Comparison of ENCODE assay signal across 9 cellular contexts in genomic region chr7:43727494-43727893, GRCh38. TPM values are rescaled to one million over a fixed set of nuclear protein-coding genes. Genes with fewer than 3 reads are reported as not detected.
DNase-seq lines count a peak whose midpoint lies in the region; ATAC-seq and TF ChIP-seq lines count a peak whose summit lies in the region.
"Had no signal": no experiment of that assay in that cellular context is flagged by ENCODE, and none has a peak within 500 bp of the region (broad histone marks: within the 10 kb centered on the region; RNA-seq: fewer than 3 reads in every experiment).

No MANE protein-coding gene starts in this region.

- H3K4me2 ChIP-seq in H9 (ENCODE audit: insufficient read depth, insufficient read length, low read length), result no peak overlapping the region

- H3K9me3 ChIP-seq in CD4-positive, alpha-beta memory T cell (ENCODE audit: control insufficient read depth in 1 of 2, low read length in 2 of 2), result no peaks in the 10 kb centered on the region
- no peaks in the 10 kb centered on the region for H3K9me3 ChIP-seq in H9 (ENCODE audit: control insufficient read depth, low read depth, low read length)
- H3K9me3 ChIP-seq in naive thymus-derived CD4-positive, alpha-beta T cell (ENCODE audit: control insufficient read depth in 2 of 3, low read length in 3 of 3), result no peaks in the 10 kb centered on the region

- no peaks in the 10 kb centered on the region for H3K23me2 ChIP-seq in H9 (ENCODE audit: insufficient read length, low read depth, low read length, poor library complexity, severe bottlenecking)

- H4K91ac ChIP-seq in H9 (ENCODE audit: insufficient read length, low read depth, low read length), result no peak overlapping the region

- no peak overlapping the region for H3K9ac ChIP-seq in H9 (ENCODE audit: extremely low read depth, insufficient read length, low read length)

- no peak for DNase-seq in CD4-positive, alpha-beta memory T cell
- DNase-seq in H9 (no peak), nucleus accumbens (lab: John Stamatoyannopoulos, UW) (no peak), left lobe of liver (ENCODE audit: low spot score) (no peak)
- no peak for DNase-seq in activated T-helper 1 cell treated with anti-CD3 and anti-CD28 coated beads, Interleukin-12 subunit alpha, Interleukin-12 subunit beta, Interleukin-2, Interleukin-4 antibody, amounts not matched to agents 30 ng/mL and 10 ng/mL and 1 ng/mL, durations not matched to agents 14 hours and 24 hours and 36 hours (ENCODE audit: low spot score)
- no peak for DNase-seq in naive thymus-derived CD4-positive, alpha-beta T cell
- DNase-seq: activated gamma-delta T cell, NCI-H446 had no signal

- no peak overlapping the region for H3K23ac ChIP-seq in H9 (ENCODE audit: insufficient read length, low read depth, low read length)

- no peak overlapping the region for H2BK5ac ChIP-seq in H9 (ENCODE audit: insufficient read length, low read length)

- peaks cover 34 to 48% (median 41%) of the 10 kb centered on the region in 4 donors for H3K4me1 Mint-ChIP-seq in CD4-positive, alpha-beta memory T cell
- H3K4me1 Mint-ChIP-seq in H9, result peaks cover 25 to 26% of the 10 kb centered on the region in 2 experiments
- peaks cover 27% of the 10 kb centered on the region for H3K4me1 Mint-ChIP-seq in activated T-helper 1 cell treated with anti-CD3 and anti-CD28 coated beads, Interleukin-12 subunit alpha, Interleukin-12 subunit beta, Interleukin-2, Interleukin-4 antibody, amounts not matched to agents 30 ng/mL and 10 ng/mL and 1 ng/mL, durations not matched to agents 14 hours and 24 hours and 36 hours (ENCODE audit: low read depth)
- peaks cover 30 to 70% (median 52%) of the 10 kb centered on the region in 7 donors for H3K4me1 Mint-ChIP-seq in naive thymus-derived CD4-positive, alpha-beta T cell

- no peaks in the 10 kb centered on the region for H3K36me3 ChIP-seq in CD4-positive, alpha-beta memory T cell (ENCODE audit: insufficient read depth, low read length)
- peaks cover 0 to 4% (median 0%) of the 10 kb centered on the region in 3 experiments for H3K36me3 ChIP-seq in naive thymus-derived CD4-positive, alpha-beta T cell (ENCODE audit: control insufficient read depth in 2 of 3, insufficient read depth in 3 of 3, low read length in 3 of 3)

- H2BK20ac ChIP-seq in H9 (ENCODE audit: low read depth, low read length, poor library complexity, severe bottlenecking), result no peak overlapping the region

- no peak overlapping the region for H2BK12ac ChIP-seq in H9 (ENCODE audit: insufficient read length, low read depth, low read length)

- no peak overlapping the region for H2AK5ac ChIP-seq in H9 (ENCODE audit: insufficient read length, low read length)

- no peak overlapping the region for H3K14ac ChIP-seq in H9 (ENCODE audit: insufficient read depth, low read length)

- no peak overlapping the region for H3K27ac ChIP-seq in CD4-positive, alpha-beta memory T cell (ENCODE audit: low read depth, low read length)
- no peak overlapping the region for H3K27ac ChIP-seq in H9 (ENCODE audit: insufficient read length, low read depth, low read length)
- no peak overlapping the region for H3K27ac ChIP-seq in naive thymus-derived CD4-positive, alpha-beta T cell (ENCODE audit: low read depth, low read length)

- TF ChIP-seq CTCF in H9 (conservative IDR thresholded peaks at IDR 0.05), result no peak

- H3K79me2 ChIP-seq in H9 (ENCODE audit: insufficient read depth, low read length), result peaks cover 41% of the 10 kb centered on the region; the same call in 1 of the 2 replicates

- H3K79me1 ChIP-seq in H9 (ENCODE audit: insufficient read depth, low read depth, low read length, poor library complexity, severe bottlenecking), result peaks cover 4% of the 10 kb centered on the region

- peak overlapping the region; percentile 45 to 79 (median 72) for H3K4me3 Mint-ChIP-seq in CD4-positive, alpha-beta memory T cell
- H3K4me3 Mint-ChIP-seq in H9, result peak overlapping the region; percentile 8 to 96
- H3K4me3 Mint-ChIP-seq in activated T-helper 1 cell treated with anti-CD3 and anti-CD28 coated beads, Interleukin-12 subunit alpha, Interleukin-12 subunit beta, Interleukin-2, Interleukin-4 antibody, amounts not matched to agents 30 ng/mL and 10 ng/mL and 1 ng/mL, durations not matched to agents 14 hours and 24 hours and 36 hours, result peak overlapping the region; percentile 72
- peak overlapping the region; percentile 57 to 96 (median 86) for H3K4me3 Mint-ChIP-seq in naive thymus-derived CD4-positive, alpha-beta T cell

- ATAC-seq in naive thymus-derived CD4-positive, alpha-beta T cell, result no peak
- ATAC-seq in left lobe of liver (no peak), HG03159 (IDR thresholded peaks at IDR 0.05; ENCODE audit: unreplicated experiment) (no peak)

- H3K27me3 ChIP-seq in CD4-positive, alpha-beta memory T cell (ENCODE audit: insufficient read depth, low read length), result no peaks in the 10 kb centered on the region
- H3K27me3 ChIP-seq in H9 (ENCODE audit: insufficient read depth, low read length), result no peaks in the 10 kb centered on the region
- no peaks in the 10 kb centered on the region for H3K27me3 ChIP-seq in naive thymus-derived CD4-positive, alpha-beta T cell (ENCODE audit: control insufficient read depth in 2 of 2, insufficient read depth in 2 of 2, low read length in 2 of 2)

- no peak overlapping the region for H3T11ph ChIP-seq in H9 (ENCODE audit: low read length)

- no peak overlapping the region for H4K5ac ChIP-seq in H9 (ENCODE audit: insufficient read length, low read depth, low read length)

- POLR2A ChIA-PET in CD4-positive, alpha-beta memory T cell (lab: Charles Lee; ENCODE audit: partially characterized antibody), result no interaction called here
- POLR2A ChIA-PET in naive thymus-derived CD4-positive, alpha-beta T cell (lab: Charles Lee), result interaction anchor here (3.5 kb wide), 1 partner anchor 144 kb away, joined by 18 read pairs; the partner anchor contains the start of gene STK17A

- H3K27me3 Mint-ChIP-seq in CD4-positive, alpha-beta memory T cell, result no peaks in the 10 kb centered on the region
- H3K27me3 Mint-ChIP-seq in H9 (ENCODE audit: low read depth), result no peaks in the 10 kb centered on the region
- peaks cover 3% of the 10 kb centered on the region for H3K27me3 Mint-ChIP-seq in activated T-helper 1 cell treated with anti-CD3 and anti-CD28 coated beads, Interleukin-12 subunit alpha, Interleukin-12 subunit beta, Interleukin-2, Interleukin-4 antibody, amounts not matched to agents 30 ng/mL and 10 ng/mL and 1 ng/mL, durations not matched to agents 14 hours and 24 hours and 36 hours (ENCODE audit: insufficient read depth)
- H3K27me3 Mint-ChIP-seq in naive thymus-derived CD4-positive, alpha-beta T cell, result no peaks in the 10 kb centered on the region

- H3K18ac ChIP-seq in H9 (ENCODE audit: insufficient read length, low read depth, low read length), result no peak overlapping the region

- no peak overlapping the region for H3K4ac ChIP-seq in H9 (ENCODE audit: low read depth, low read length)

- no peak overlapping the region for H2BK15ac ChIP-seq in H9 (ENCODE audit: low read depth, low read length)

- no peak overlapping the region for H3K4me3 ChIP-seq in CD4-positive, alpha-beta memory T cell (ENCODE audit: low read length in 2 of 2)
- no peak overlapping the region for H3K4me3 ChIP-seq in naive thymus-derived CD4-positive, alpha-beta T cell (ENCODE audit: low read length)

- H3K36me3 Mint-ChIP-seq in CD4-positive, alpha-beta memory T cell, result peaks cover 0 to 12% of the 10 kb centered on the region in 2 donors
- peaks cover 0 to 14% (median 4%) of the 10 kb centered on the region in 3 experiments; a peak in 6 of 7 replicates for H3K36me3 Mint-ChIP-seq in H9 (ENCODE audit: insufficient read depth in 1 of 3, low read depth in 3 of 3)
- peaks cover 7% of the 10 kb centered on the region for H3K36me3 Mint-ChIP-seq in activated T-helper 1 cell treated with anti-CD3 and anti-CD28 coated beads, Interleukin-12 subunit alpha, Interleukin-12 subunit beta, Interleukin-2, Interleukin-4 antibody, amounts not matched to agents 30 ng/mL and 10 ng/mL and 1 ng/mL, durations not matched to agents 14 hours and 24 hours and 36 hours (ENCODE audit: low read depth)
- peaks cover 0 to 16% (median 3%) of the 10 kb centered on the region in 5 donors for H3K36me3 Mint-ChIP-seq in naive thymus-derived CD4-positive, alpha-beta T cell

- peak overlapping the region in 2 of 7 donors; percentile 17 to 18 for H3K27ac Mint-ChIP-seq in CD4-positive, alpha-beta memory T cell
- H3K27ac Mint-ChIP-seq in H9, result no peak overlapping the region
- no peak overlapping the region for H3K27ac Mint-ChIP-seq in activated T-helper 1 cell treated with anti-CD3 and anti-CD28 coated beads, Interleukin-12 subunit alpha, Interleukin-12 subunit beta, Interleukin-2, Interleukin-4 antibody, amounts not matched to agents 30 ng/mL and 10 ng/mL and 1 ng/mL, durations not matched to agents 14 hours and 24 hours and 36 hours
- H3K27ac Mint-ChIP-seq in naive thymus-derived CD4-positive, alpha-beta T cell, result peak overlapping the region in 6 of 9 donors; percentile 2 to 72 (median 54)

- intact Hi-C loops in CD4-positive, alpha-beta memory T cell (cut with micrococcal nuclease), result loop anchor here (5.0 kb wide), 2 partner anchors 50 to 795 kb away; partner anchors contain the start of genes MRPL32 and PSMA2
- intact Hi-C loops in activated T-helper 1 cell treated with anti-CD3 and anti-CD28 coated beads, Interleukin-12 subunit alpha, Interleukin-12 subunit beta, Interleukin-2, Interleukin-4 antibody, amounts not matched to agents 30 ng/mL and 10 ng/mL and 1 ng/mL, durations not matched to agents 14 hours and 24 hours and 36 hours (cut with micrococcal nuclease), result loop anchor here (5.0 to 10.0 kb wide), 2 partner anchors 70 to 197 kb away; partner anchors contain the start of gene UBE2D4
- intact Hi-C loops in naive thymus-derived CD4-positive, alpha-beta T cell (cut with micrococcal nuclease), result loop anchor here in 1 of 2 donors (10.0 kb wide), 1 partner anchor 273 kb away; no protein-coding TSS in a partner anchor

- H3K56ac ChIP-seq in H9 (ENCODE audit: insufficient read length, low read depth, low read length), result no peak overlapping the region

- CTCF ChIA-PET in CD4-positive, alpha-beta memory T cell (lab: Charles Lee; ENCODE audit: partially characterized antibody), result interaction anchor here (1.0 to 3.4 kb wide), 3 partner anchors 13 to 145 kb away, joined by 3 to 32 read pairs (median 11); partner anchors contain the start of gene STK17A
- CTCF ChIA-PET in naive thymus-derived CD4-positive, alpha-beta T cell (lab: Charles Lee), result interaction anchor here (0.7 kb wide), 1 partner anchor 145 kb away, joined by 4 read pairs; the partner anchor contains the start of gene STK17A

- no peaks in the 10 kb centered on the region for H3K9me3 Mint-ChIP-seq in CD4-positive, alpha-beta memory T cell
- no peaks in the 10 kb centered on the region for H3K9me3 Mint-ChIP-seq in H9
- H3K9me3 Mint-ChIP-seq in activated T-helper 1 cell treated with anti-CD3 and anti-CD28 coated beads, Interleukin-12 subunit alpha, Interleukin-12 subunit beta, Interleukin-2, Interleukin-4 antibody, amounts not matched to agents 30 ng/mL and 10 ng/mL and 1 ng/mL, durations not matched to agents 14 hours and 24 hours and 36 hours, result no peaks in the 10 kb centered on the region
- no peaks in the 10 kb centered on the region for H3K9me3 Mint-ChIP-seq in naive thymus-derived CD4-positive, alpha-beta T cell

- H2AFZ ChIP-seq in H9 (ENCODE audit: low read length), result no peak overlapping the region

- no peak overlapping the region for H2BK120ac ChIP-seq in H9 (ENCODE audit: low read depth, low read length, poor library complexity, severe bottlenecking)

- H3K4me1 ChIP-seq in CD4-positive, alpha-beta memory T cell (ENCODE audit: insufficient read depth, low read length), result peaks cover 34% of the 10 kb centered on the region
- H3K4me1 ChIP-seq in H9 (ENCODE audit: insufficient read depth, low read length), result no peaks in the 10 kb centered on the region
- H3K4me1 ChIP-seq in naive thymus-derived CD4-positive, alpha-beta T cell (ENCODE audit: control insufficient read depth in 2 of 2, insufficient read depth in 2 of 2, low read length in 2 of 2), result peaks cover 15 to 24% of the 10 kb centered on the region in 2 donors

- WGBS in H9 (ENCODE audit: extremely low coverage, insufficient read length, low lambda C conversion rate), result no CpG with 5 or more reads among the region's 1 CpG

- H4K8ac ChIP-seq in H9 (replicated peaks; ENCODE audit: insufficient read length, low read depth, low read length), result no peak overlapping the region

- H4K20me1 ChIP-seq in H9 (ENCODE audit: control insufficient read depth, insufficient read depth, insufficient read length), result no peaks in the 10 kb centered on the region

RNA-seq across cellular contexts. Expression of gene COA1, which starts 1.8 kb away (rescaled TPM):
- 10 to 100 TPM; 52.0 to 53.2 TPM for total RNA-seq in CD4-positive, alpha-beta memory T cell
- 10 to 100 TPM; 43.7 to 56.4 TPM for polyA plus RNA-seq in CD4-positive, alpha-beta memory T cell
- total RNA-seq in H9 (2021) (132 and 138 TPM in 2 replicates), left lobe of liver (16.0 TPM)
- 81.7 and 88.6 TPM in 2 replicates for total RNA-seq in activated T-helper 1 cell treated with anti-CD3 and anti-CD28 coated beads, Interleukin-12 subunit alpha, Interleukin-12 subunit beta, Interleukin-2, Interleukin-4 antibody, amounts not matched to agents 30 ng/mL and 10 ng/mL and 1 ng/mL, durations not matched to agents 14 hours and 24 hours and 36 hours
- total RNA-seq in naive thymus-derived CD4-positive, alpha-beta T cell, result 10 to 100 TPM; 51.3 to 73.3 (median 64.6) TPM
- polyA plus RNA-seq in naive thymus-derived CD4-positive, alpha-beta T cell, result 10 to 100 TPM; 67.1 to 86.6 TPM

RNA-seq across cellular contexts. Expression of gene BLVRA, which starts 31.0 kb away (rescaled TPM):
- 10 to 100 TPM; 18.1 to 19.3 TPM for total RNA-seq in CD4-positive, alpha-beta memory T cell
- polyA plus RNA-seq in CD4-positive, alpha-beta memory T cell, result 100 to 1,000 TPM in 1 of 2 donors, 10 to 100 TPM in 1; 72.0 to 105 TPM
- 37.6 and 40.7 TPM in 2 replicates for total RNA-seq in H9 (2021)
- 48.1 and 52.9 TPM in 2 replicates for total RNA-seq in activated T-helper 1 cell treated with anti-CD3 and anti-CD28 coated beads, Interleukin-12 subunit alpha, Interleukin-12 subunit beta, Interleukin-2, Interleukin-4 antibody, amounts not matched to agents 30 ng/mL and 10 ng/mL and 1 ng/mL, durations not matched to agents 14 hours and 24 hours and 36 hours
- 10 to 100 TPM; 11.2 to 41.2 (median 16.1) TPM for total RNA-seq in naive thymus-derived CD4-positive, alpha-beta T cell
- 10 to 100 TPM; 28.2 to 38.7 TPM for polyA plus RNA-seq in naive thymus-derived CD4-positive, alpha-beta T cell
- total RNA-seq in left lobe of liver, result 4.0 TPM

Comparison
In these comparisons a context has a peak if more than half of its experiments do, and no peak if none do; other contexts are left out.
1. H3K27ac Mint-ChIP-seq: peak in naive thymus-derived CD4-positive, alpha-beta T cell (6 of 9); none in H9 (0 of 3) and activated T-helper 1 cell treated with anti-CD3 and anti-CD28 coated beads, Interleukin-12 subunit alpha, Interleukin-12 subunit beta, Interleukin-2, Interleukin-4 antibody, amounts not matched to agents 30 ng/mL and 10 ng/mL and 1 ng/mL, durations not matched to agents 14 hours and 24 hours and 36 hours (single experiment).
2. Peak in every context shown above with its lines, with median percentiles within 50 percentile points of each other: H3K4me3 Mint-ChIP-seq.